In the genomic region with DNA sequence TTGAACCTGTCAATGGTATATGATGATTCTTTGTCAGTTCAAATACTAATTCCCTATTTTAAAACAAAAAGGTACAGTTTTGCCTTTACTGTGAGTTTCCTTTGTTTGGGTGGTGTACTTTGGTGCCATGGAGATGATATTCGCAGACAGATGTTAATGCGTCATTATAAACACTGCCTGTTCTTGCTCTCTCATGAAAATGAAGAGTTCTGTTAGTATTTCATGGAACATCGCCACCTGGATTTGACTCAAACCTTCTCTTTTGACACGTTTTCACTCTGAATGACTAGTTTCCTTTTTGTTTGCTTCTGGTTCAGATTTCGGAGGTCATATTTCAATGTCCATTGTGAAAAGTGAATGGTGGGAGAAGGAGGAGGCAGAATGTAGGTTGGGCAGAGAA, we compare ENCODE assay signal across 1 cellular context.
TF ChIP-seq lines count a peak whose summit lies in the region.

No MANE protein-coding gene starts in this region.

TF ChIP-seq in H1, 55 proteins besides CTCF, POLR2A, EP300 and RAD21 (continued from another document):
- TF ChIP-seq KDM4A (IDR thresholded peaks at IDR 0.05; ENCODE audit: low read depth, low read length, severe bottlenecking) (no peak), NRF1 (IDR thresholded peaks at IDR 0.05; ENCODE audit: low read depth, low read length) (no peak), POLR2AphosphoS5 (IDR thresholded peaks at IDR 0.05; ENCODE audit: low read depth, low read length) (no peak), HDAC2 (IDR thresholded peaks at IDR 0.05; ENCODE audit: borderline replicate concordance in 1 of 2, low read depth in 2 of 2, low read length in 2 of 2) (no peak), EGR1 (IDR thresholded peaks at IDR 0.05; ENCODE audit: borderline replicate concordance, low read depth, low read length) (no peak), SRF (IDR thresholded peaks at IDR 0.05; ENCODE audit: low read depth, low read length) (no peak), SAP30 (IDR thresholded peaks at IDR 0.05; ENCODE audit: insufficient read depth, insufficient replicate concordance, low read length) (no peak), TAF1 (IDR thresholded peaks at IDR 0.05; ENCODE audit: low read depth, low read length) (no peak)
- TF ChIP-seq, protein P1, sequence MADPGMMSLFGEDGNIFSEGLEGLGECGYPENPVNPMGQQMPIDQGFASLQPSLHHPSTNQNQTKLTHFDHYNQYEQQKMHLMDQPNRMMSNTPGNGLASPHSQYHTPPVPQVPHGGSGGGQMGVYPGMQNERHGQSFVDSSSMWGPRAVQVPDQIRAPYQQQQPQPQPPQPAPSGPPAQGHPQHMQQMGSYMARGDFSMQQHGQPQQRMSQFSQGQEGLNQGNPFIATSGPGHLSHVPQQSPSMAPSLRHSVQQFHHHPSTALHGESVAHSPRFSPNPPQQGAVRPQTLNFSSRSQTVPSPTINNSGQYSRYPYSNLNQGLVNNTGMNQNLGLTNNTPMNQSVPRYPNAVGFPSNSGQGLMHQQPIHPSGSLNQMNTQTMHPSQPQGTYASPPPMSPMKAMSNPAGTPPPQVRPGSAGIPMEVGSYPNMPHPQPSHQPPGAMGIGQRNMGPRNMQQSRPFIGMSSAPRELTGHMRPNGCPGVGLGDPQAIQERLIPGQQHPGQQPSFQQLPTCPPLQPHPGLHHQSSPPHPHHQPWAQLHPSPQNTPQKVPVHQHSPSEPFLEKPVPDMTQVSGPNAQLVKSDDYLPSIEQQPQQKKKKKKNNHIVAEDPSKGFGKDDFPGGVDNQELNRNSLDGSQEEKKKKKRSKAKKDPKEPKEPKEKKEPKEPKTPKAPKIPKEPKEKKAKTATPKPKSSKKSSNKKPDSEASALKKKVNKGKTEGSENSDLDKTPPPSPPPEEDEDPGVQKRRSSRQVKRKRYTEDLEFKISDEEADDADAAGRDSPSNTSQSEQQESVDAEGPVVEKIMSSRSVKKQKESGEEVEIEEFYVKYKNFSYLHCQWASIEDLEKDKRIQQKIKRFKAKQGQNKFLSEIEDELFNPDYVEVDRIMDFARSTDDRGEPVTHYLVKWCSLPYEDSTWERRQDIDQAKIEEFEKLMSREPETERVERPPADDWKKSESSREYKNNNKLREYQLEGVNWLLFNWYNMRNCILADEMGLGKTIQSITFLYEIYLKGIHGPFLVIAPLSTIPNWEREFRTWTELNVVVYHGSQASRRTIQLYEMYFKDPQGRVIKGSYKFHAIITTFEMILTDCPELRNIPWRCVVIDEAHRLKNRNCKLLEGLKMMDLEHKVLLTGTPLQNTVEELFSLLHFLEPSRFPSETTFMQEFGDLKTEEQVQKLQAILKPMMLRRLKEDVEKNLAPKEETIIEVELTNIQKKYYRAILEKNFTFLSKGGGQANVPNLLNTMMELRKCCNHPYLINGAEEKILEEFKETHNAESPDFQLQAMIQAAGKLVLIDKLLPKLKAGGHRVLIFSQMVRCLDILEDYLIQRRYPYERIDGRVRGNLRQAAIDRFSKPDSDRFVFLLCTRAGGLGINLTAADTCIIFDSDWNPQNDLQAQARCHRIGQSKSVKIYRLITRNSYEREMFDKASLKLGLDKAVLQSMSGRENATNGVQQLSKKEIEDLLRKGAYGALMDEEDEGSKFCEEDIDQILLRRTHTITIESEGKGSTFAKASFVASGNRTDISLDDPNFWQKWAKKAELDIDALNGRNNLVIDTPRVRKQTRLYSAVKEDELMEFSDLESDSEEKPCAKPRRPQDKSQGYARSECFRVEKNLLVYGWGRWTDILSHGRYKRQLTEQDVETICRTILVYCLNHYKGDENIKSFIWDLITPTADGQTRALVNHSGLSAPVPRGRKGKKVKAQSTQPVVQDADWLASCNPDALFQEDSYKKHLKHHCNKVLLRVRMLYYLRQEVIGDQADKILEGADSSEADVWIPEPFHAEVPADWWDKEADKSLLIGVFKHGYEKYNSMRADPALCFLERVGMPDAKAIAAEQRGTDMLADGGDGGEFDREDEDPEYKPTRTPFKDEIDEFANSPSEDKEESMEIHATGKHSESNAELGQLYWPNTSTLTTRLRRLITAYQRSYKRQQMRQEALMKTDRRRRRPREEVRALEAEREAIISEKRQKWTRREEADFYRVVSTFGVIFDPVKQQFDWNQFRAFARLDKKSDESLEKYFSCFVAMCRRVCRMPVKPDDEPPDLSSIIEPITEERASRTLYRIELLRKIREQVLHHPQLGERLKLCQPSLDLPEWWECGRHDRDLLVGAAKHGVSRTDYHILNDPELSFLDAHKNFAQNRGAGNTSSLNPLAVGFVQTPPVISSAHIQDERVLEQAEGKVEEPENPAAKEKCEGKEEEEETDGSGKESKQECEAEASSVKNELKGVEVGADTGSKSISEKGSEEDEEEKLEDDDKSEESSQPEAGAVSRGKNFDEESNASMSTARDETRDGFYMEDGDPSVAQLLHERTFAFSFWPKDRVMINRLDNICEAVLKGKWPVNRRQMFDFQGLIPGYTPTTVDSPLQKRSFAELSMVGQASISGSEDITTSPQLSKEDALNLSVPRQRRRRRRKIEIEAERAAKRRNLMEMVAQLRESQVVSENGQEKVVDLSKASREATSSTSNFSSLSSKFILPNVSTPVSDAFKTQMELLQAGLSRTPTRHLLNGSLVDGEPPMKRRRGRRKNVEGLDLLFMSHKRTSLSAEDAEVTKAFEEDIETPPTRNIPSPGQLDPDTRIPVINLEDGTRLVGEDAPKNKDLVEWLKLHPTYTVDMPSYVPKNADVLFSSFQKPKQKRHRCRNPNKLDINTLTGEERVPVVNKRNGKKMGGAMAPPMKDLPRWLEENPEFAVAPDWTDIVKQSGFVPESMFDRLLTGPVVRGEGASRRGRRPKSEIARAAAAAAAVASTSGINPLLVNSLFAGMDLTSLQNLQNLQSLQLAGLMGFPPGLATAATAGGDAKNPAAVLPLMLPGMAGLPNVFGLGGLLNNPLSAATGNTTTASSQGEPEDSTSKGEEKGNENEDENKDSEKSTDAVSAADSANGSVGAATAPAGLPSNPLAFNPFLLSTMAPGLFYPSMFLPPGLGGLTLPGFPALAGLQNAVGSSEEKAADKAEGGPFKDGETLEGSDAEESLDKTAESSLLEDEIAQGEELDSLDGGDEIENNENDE (IDR thresholded peaks at IDR 0.05; ENCODE audit: insufficient replicate concordance, low read length), result no peak
